Comparison of ENCODE assay signal across 14 cellular contexts in the genomic region with DNA sequence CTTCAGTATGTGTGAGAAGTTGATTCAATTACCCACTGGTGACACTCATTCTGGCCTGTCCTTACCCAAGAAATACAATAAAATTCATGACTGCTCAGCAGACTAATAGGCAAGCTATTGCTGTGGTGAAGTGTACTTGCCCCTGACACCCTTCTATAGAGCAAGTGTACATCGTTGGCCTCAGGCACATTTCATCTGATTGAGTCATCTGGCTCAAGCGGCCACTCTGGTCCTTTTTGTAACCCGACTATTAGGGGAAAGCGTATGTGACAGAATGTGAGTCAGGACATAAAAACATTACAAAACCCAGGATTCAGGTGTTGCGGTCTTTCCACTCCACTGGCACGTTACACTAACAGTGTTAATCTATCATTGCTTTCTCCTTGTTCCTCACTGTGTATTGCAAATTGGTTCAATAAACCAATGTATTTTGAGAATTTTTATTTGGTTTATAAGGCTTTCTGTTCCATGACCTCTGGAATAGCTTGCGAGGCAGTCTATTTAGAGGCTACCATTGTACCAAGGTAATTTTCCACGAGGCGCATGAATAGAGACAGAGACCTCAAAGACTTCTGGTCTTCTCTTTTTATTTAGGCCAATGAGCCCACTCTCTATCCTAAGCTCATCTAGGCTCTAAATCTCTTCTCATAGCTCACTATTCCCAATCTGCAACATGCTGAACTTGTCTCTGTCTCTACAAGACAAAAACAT. TPM values are rescaled to one million over a fixed set of nuclear protein-coding genes. Genes with fewer than 3 reads are reported as not detected.
DNase-seq lines count a peak whose midpoint lies in the region; ATAC-seq, FAIRE-seq and TF ChIP-seq lines count a peak whose summit lies in the region.
"Had no signal": no experiment of that assay in that cellular context is flagged by ENCODE, and none has a peak within 500 bp of the region (broad histone marks: within the 10 kb centered on the region; RNA-seq: fewer than 3 reads in every experiment).

No MANE protein-coding gene starts in this region.

- H3K9ac ChIP-seq in trophoblast cell (ENCODE audit: low read length) (no peak overlapping the region), endodermal cell (ENCODE audit: extremely low read depth, low read length, poor library complexity, severe bottlenecking) (no peak overlapping the region)

- no peak overlapping the region for H3K14ac ChIP-seq in trophoblast cell (ENCODE audit: low read length)

- H3K4me3 ChIP-seq in trophoblast cell (ENCODE audit: low read depth, low read length) (no peak overlapping the region), endodermal cell (ENCODE audit: low read length) (no peak overlapping the region), small intestine (ENCODE audit: low read depth in 1 of 2, low read length in 2 of 2) (no peak overlapping the region)
- H3K4me3 ChIP-seq: ascending aorta, spleen had no signal

- FAIRE-seq in RCC 7860 (lab: Jason Lieb, UNC), result peak; percentile 99
- FAIRE-seq in small intestine (lab: Jason Lieb, UNC), result no peak
- FAIRE-seq: islet of Langerhans had no signal

- H2AK5ac ChIP-seq in trophoblast cell (ENCODE audit: low read length), result no peak overlapping the region

- H3K4me2 ChIP-seq in trophoblast cell (ENCODE audit: low read length), result no peak overlapping the region

- CTCF ChIA-PET in T-cell (lab: Charles Lee), result interaction anchor here in 1 of 2 donors (0.7 kb wide), 1 partner anchor 37 kb away, joined by 3 read pairs; no protein-coding TSS in a partner anchor

- H3K27ac Mint-ChIP-seq in endodermal cell (no peak overlapping the region), T-cell (no peak overlapping the region)

- H4K12ac ChIP-seq in trophoblast cell (ENCODE audit: low read depth, low read length), result no peak overlapping the region

- POLR2A ChIA-PET in T-cell (lab: Charles Lee), result interaction anchor here (0.5 kb wide), 2 partner anchors 24 to 1051 kb away, joined by 3 to 5 read pairs; no protein-coding TSS in a partner anchor

- peak overlapping the region; percentile 52 for H3K27ac ChIP-seq in epithelial cell of prostate
- H3K27ac ChIP-seq in trophoblast cell (ENCODE audit: low read depth, low read length), result no peak overlapping the region
- no peak overlapping the region for H3K27ac ChIP-seq in endodermal cell (ENCODE audit: low read depth, low read length)
- no peak overlapping the region for H3K27ac ChIP-seq in small intestine (ENCODE audit: low read depth in 1 of 2, low read length in 1 of 2)
- H3K27ac ChIP-seq: ascending aorta, spleen had no signal

- H3K9me3 Mint-ChIP-seq in endodermal cell (no peaks in the 10 kb centered on the region), T-cell (no peaks in the 10 kb centered on the region)

- peaks cover 0 to 3% of the 10 kb centered on the region in 2 experiments for H3K4me1 ChIP-seq in trophoblast cell (ENCODE audit: control insufficient read depth in 1 of 2, insufficient read depth in 2 of 2, low read length in 2 of 2)
- no peaks in the 10 kb centered on the region for H3K4me1 ChIP-seq in endodermal cell (ENCODE audit: control insufficient read depth, insufficient read depth, low read length)
- no peaks in the 10 kb centered on the region for H3K4me1 ChIP-seq in small intestine (ENCODE audit: control insufficient read depth in 2 of 2, insufficient read depth in 1 of 2, low read depth in 1 of 2, low read length in 1 of 2)
- H3K4me1 ChIP-seq: ascending aorta, spleen had no signal

- no peak overlapping the region for H2BK5ac ChIP-seq in trophoblast cell (ENCODE audit: low read depth, low read length, poor library complexity)

- no peak overlapping the region for H2BK120ac ChIP-seq in trophoblast cell (ENCODE audit: insufficient read depth, low read length, poor library complexity)

- no peaks in the 10 kb centered on the region for H3K4me1 Mint-ChIP-seq in endodermal cell
- no peaks in the 10 kb centered on the region for H3K4me1 Mint-ChIP-seq in T-cell

- DNase-seq in GM04503 (ENCODE audit: low read depth) (peak; percentile 58), RCC 7860 (ENCODE audit: low spot score) (peak; percentile 99), epithelial cell of prostate (ENCODE audit: low read depth, low spot score) (peak; percentile 63), trophoblast cell (peak; percentile 88 to 90), endodermal cell (no peak), small intestine (no peak), OCI-M1 (lab: John Stamatoyannopoulos, UW) (no peak), T-cell (no peak)
- DNase-seq: DMS153, NCI-H1694 treated with DMSO at 0.1 percent for 48 hours, spleen, T-helper 9 cell had no signal

- no CpG with 5 or more reads among the region's 9 CpGs for WGBS in trophoblast cell (ENCODE audit: extremely low coverage, insufficient coverage, insufficient read length)
- 86 to 96% methylated on average over 7 to 9 of the region's 9 CpGs for WGBS in endodermal cell (ENCODE audit: insufficient coverage in 1 of 2, insufficient read length in 1 of 2), 2 experiments
- 93 to 94% (median 94%) methylated on average over 9 of the region's 9 CpGs for WGBS in small intestine, 3 donors

- H4K8ac ChIP-seq in trophoblast cell (ENCODE audit: low read depth, low read length), result no peak overlapping the region

- H3K27me3 Mint-ChIP-seq in endodermal cell (ENCODE audit: insufficient read depth) (no peaks in the 10 kb centered on the region), T-cell (no peaks in the 10 kb centered on the region)

- no peak overlapping the region for H2AFZ ChIP-seq in trophoblast cell (ENCODE audit: insufficient read depth, low read length, poor library complexity)

- H3K4ac ChIP-seq in trophoblast cell (ENCODE audit: low read depth, low read length), result no peak overlapping the region

- no peak overlapping the region for H3K18ac ChIP-seq in trophoblast cell (ENCODE audit: low read length)

- H3K4me3 Mint-ChIP-seq in endodermal cell (no peak overlapping the region), T-cell (no peak overlapping the region)

- H3K27me3 ChIP-seq in trophoblast cell (ENCODE audit: insufficient read depth, low read length), result no peaks in the 10 kb centered on the region
- H3K27me3 ChIP-seq in endodermal cell (ENCODE audit: control insufficient read depth, insufficient read depth, low read length, poor library complexity, severe bottlenecking), result no peaks in the 10 kb centered on the region
- no peaks in the 10 kb centered on the region for H3K27me3 ChIP-seq in small intestine (ENCODE audit: control insufficient read depth in 2 of 2, insufficient read depth in 2 of 2, low read length in 2 of 2)
- H3K27me3 ChIP-seq: ascending aorta, spleen had no signal

- no peaks in the 10 kb centered on the region for H3K79me1 ChIP-seq in trophoblast cell (ENCODE audit: low read length)

- ATAC-seq in T-cell (replicated peaks in 1 of 4), result no peak

- H3K36me3 ChIP-seq in trophoblast cell (ENCODE audit: control insufficient read depth in 1 of 2, insufficient read depth in 2 of 2, low read length in 2 of 2) (peaks cover 0 to 5% of the 10 kb centered on the region in 2 experiments), endodermal cell (ENCODE audit: control insufficient read depth, insufficient read depth, low read length) (no peaks in the 10 kb centered on the region), small intestine (ENCODE audit: control insufficient read depth in 2 of 2, insufficient read depth in 2 of 2, low read length in 2 of 2) (no peaks in the 10 kb centered on the region)

- no peak overlapping the region for H4K91ac ChIP-seq in trophoblast cell (ENCODE audit: low read depth, low read length)

- H3K23ac ChIP-seq in trophoblast cell (ENCODE audit: low read length), result no peak overlapping the region

- TF ChIP-seq CTCF in endodermal cell (conservative IDR thresholded peaks at IDR 0.05), result no peak

- H3K9me3 ChIP-seq in trophoblast cell (ENCODE audit: insufficient read depth, low read depth, low read length) (peaks cover 4% of the 10 kb centered on the region), endodermal cell (ENCODE audit: control insufficient read depth, low read length) (no peaks in the 10 kb centered on the region), small intestine (ENCODE audit: control insufficient read depth, low read depth) (no peaks in the 10 kb centered on the region)
- H3K9me3 ChIP-seq: ascending aorta, spleen had no signal

- H3K36me3 Mint-ChIP-seq in endodermal cell (ENCODE audit: low read depth) (peaks cover 9% of the 10 kb centered on the region), T-cell (peaks cover 24% of the 10 kb centered on the region)

- H2BK12ac ChIP-seq in trophoblast cell (ENCODE audit: low read length), result no peak overlapping the region

- H3K79me2 ChIP-seq in trophoblast cell (ENCODE audit: control insufficient read depth, insufficient read depth, low read length, poor library complexity), result no peaks in the 10 kb centered on the region

RNA-seq across cellular contexts. Expression of a gene that starts 10.2 kb away (rescaled TPM):
- 6.6 and 8.6 TPM in 2 replicates for polyA plus RNA-seq in trophoblast cell (2013)
- total RNA-seq in endodermal cell (10 to 100 TPM; 10.2 to 13.0 TPM), T-cell (10 to 100 TPM; 35.1 to 44.6 (median 40.0) TPM)
- 19.4 TPM for polyA plus RNA-seq in endodermal cell (2013, experiment 1 of 2)
- polyA plus RNA-seq in endodermal cell (2013, experiment 2 of 2), result 19.7 TPM
- polyA plus RNA-seq in small intestine, result 10 to 100 TPM; 11.6 to 20.8 (median 15.7) TPM
- total RNA-seq: ascending aorta had no signal

Comparison
In these comparisons a context has a peak if more than half of its experiments do, and no peak if none do; other contexts are left out.
1. DNase-seq: peak in GM04503 (single experiment), RCC 7860 (single experiment), epithelial cell of prostate (single experiment) and trophoblast cell (2 of 2); none in endodermal cell (single experiment), small intestine (single experiment), OCI-M1 (single experiment) and T-cell (0 of 34).